Comparison of ENCODE assay signal across 15 cellular contexts in genomic region chr12:72296389-72296788, GRCh38. TPM values are rescaled to one million over a fixed set of nuclear protein-coding genes. Genes with fewer than 3 reads are reported as not detected.
DNase-seq lines count a peak whose midpoint lies in the region; ATAC-seq and TF ChIP-seq lines count a peak whose summit lies in the region.
"Had no signal": no experiment of that assay in that cellular context is flagged by ENCODE, and none has a peak within 500 bp of the region (broad histone marks: within the 10 kb centered on the region; RNA-seq: fewer than 3 reads in every experiment).

No MANE protein-coding gene starts in this region.

- no peaks in the 10 kb centered on the region for H3K36me3 Mint-ChIP-seq in activated CD8-positive, alpha-beta memory T cell treated with anti-CD3 and anti-CD28 coated beads, Interleukin-2, amount 10 ng/mL, durations not matched to agents 7 days and 5 days
- H3K36me3 Mint-ChIP-seq: T-cell had no signal

- H3K36me3 ChIP-seq in BJ (ENCODE audit: control insufficient read depth, insufficient read depth, low read length) (no peaks in the 10 kb centered on the region), kidney epithelial cell (ENCODE audit: control insufficient read depth, insufficient read depth, low read length) (no peaks in the 10 kb centered on the region)
- H3K36me3 ChIP-seq: BE2C, pancreas, transverse colon had no signal

- H3K9me3 Mint-ChIP-seq in activated CD8-positive, alpha-beta memory T cell treated with anti-CD3 and anti-CD28 coated beads, Interleukin-2, amount 10 ng/mL, durations not matched to agents 7 days and 5 days (ENCODE audit: low read depth), result no peaks in the 10 kb centered on the region
- H3K9me3 Mint-ChIP-seq: activated T-cell treated with anti-CD3 and anti-CD28 coated beads, Interleukin-2, amount 50 U/mL, for 24 hours had no signal

- no peak for TF ChIP-seq CTCF in BJ (IDR thresholded peaks at IDR 0.05; ENCODE audit: insufficient read depth, low read depth, low read length)
- no peak for TF ChIP-seq CTCF in WI38 (IDR thresholded peaks at IDR 0.05; ENCODE audit: low read depth, low read length)
- TF ChIP-seq CTCF in kidney epithelial cell (IDR thresholded peaks at IDR 0.05; ENCODE audit: insufficient read depth, low read length, poor library complexity, severe bottlenecking), result no peak

- POLR2A ChIA-PET in BJ (lab: Charles Lee), result interaction anchor here (0.6 kb wide), 2 partner anchors 23 to 32 kb away, joined by 3 to 7 read pairs; no protein-coding TSS in a partner anchor

- H3K4me1 Mint-ChIP-seq in activated CD8-positive, alpha-beta memory T cell treated with anti-CD3 and anti-CD28 coated beads, Interleukin-2, amount 10 ng/mL, durations not matched to agents 7 days and 5 days, result no peaks in the 10 kb centered on the region
- H3K4me1 Mint-ChIP-seq: activated CD4-positive, alpha-beta T cell treated with anti-CD3 and anti-CD28 coated beads for 36 hours; T-cell had no signal

- H3K27ac Mint-ChIP-seq in activated CD8-positive, alpha-beta memory T cell treated with anti-CD3 and anti-CD28 coated beads, Interleukin-2, amount 10 ng/mL, durations not matched to agents 7 days and 5 days, result no peak overlapping the region
- H3K27ac Mint-ChIP-seq: activated CD4-positive, alpha-beta T cell treated with anti-CD3 and anti-CD28 coated beads for 36 hours; activated T-cell treated with anti-CD3 and anti-CD28 coated beads, Interleukin-2, amount 50 U/mL, for 24 hours; T-cell had no signal

- no peaks in the 10 kb centered on the region for H3K27me3 ChIP-seq in BJ (ENCODE audit: control insufficient read depth, insufficient read depth, low read length)
- H3K27me3 ChIP-seq in kidney epithelial cell (ENCODE audit: control insufficient read depth, insufficient read depth, low read length), result no peaks in the 10 kb centered on the region
- H3K27me3 ChIP-seq: BE2C, pancreas, transverse colon had no signal

- no peaks in the 10 kb centered on the region for H3K27me3 Mint-ChIP-seq in activated CD8-positive, alpha-beta memory T cell treated with anti-CD3 and anti-CD28 coated beads, Interleukin-2, amount 10 ng/mL, durations not matched to agents 7 days and 5 days
- H3K27me3 Mint-ChIP-seq: activated CD4-positive, alpha-beta T cell treated with anti-CD3 and anti-CD28 coated beads for 36 hours; activated T-cell treated with anti-CD3 and anti-CD28 coated beads, Interleukin-2, amount 50 U/mL, for 24 hours; T-cell had no signal

- DNase-seq in BJ (ENCODE audit: low read depth) (peak; percentile 65), M059J (ENCODE audit: low read depth) (peak; percentile 96), kidney epithelial cell (ENCODE audit: low read depth) (peak; percentile 97), DMS153 treated with DMSO at 0.1 percent for 48 hours (lab: John Stamatoyannopoulos, UW; ENCODE audit: unreplicated experiment) (no peak), NCI-H1417 treated with DMSO at 0.1 percent for 48 hours (lab: John Stamatoyannopoulos, UW) (no peak), Kasumi-1 (lab: John Stamatoyannopoulos, UW) (no peak)
- no peak for DNase-seq in activated CD8-positive, alpha-beta memory T cell treated with anti-CD3 and anti-CD28 coated beads, Interleukin-2, amount 10 ng/mL, durations not matched to agents 7 days and 5 days
- DNase-seq: activated CD4-positive, alpha-beta T cell treated with anti-CD3 and anti-CD28 coated beads for 36 hours; activated T-cell treated with anti-CD3 and anti-CD28 coated beads, Interleukin-2, amount 50 U/mL, for 24 hours; BE2C; midbrain; pancreas; T-cell; transverse colon had no signal

- no peak for ATAC-seq in activated CD8-positive, alpha-beta memory T cell treated with anti-CD3 and anti-CD28 coated beads, Interleukin-2, amount 10 ng/mL, durations not matched to agents 7 days and 5 days
- ATAC-seq: activated CD4-positive, alpha-beta T cell treated with anti-CD3 and anti-CD28 coated beads for 36 hours; pancreas; T-cell had no signal

- H3K4me3 ChIP-seq in BJ (ENCODE audit: low read depth, low read length) (no peak overlapping the region), WI38 (ENCODE audit: low read depth, low read length) (0 out of 2 replicates have a peak overlapping the region, but pooled peaks have one; percentile 24), kidney epithelial cell (ENCODE audit: low read depth, low read length) (no peak overlapping the region)
- H3K4me3 ChIP-seq: pancreas, transverse colon had no signal

- no peak overlapping the region for H3K4me3 Mint-ChIP-seq in activated CD8-positive, alpha-beta memory T cell treated with anti-CD3 and anti-CD28 coated beads, Interleukin-2, amount 10 ng/mL, durations not matched to agents 7 days and 5 days
- H3K4me3 Mint-ChIP-seq: activated CD4-positive, alpha-beta T cell treated with anti-CD3 and anti-CD28 coated beads for 36 hours; activated T-cell treated with anti-CD3 and anti-CD28 coated beads, Interleukin-2, amount 50 U/mL, for 24 hours; T-cell had no signal

- CTCF ChIA-PET in BJ (lab: Yijun Ruan, JAX), result interaction anchor here (1.3 to 1.9 kb wide), 3 partner anchors 9 to 26 kb away, joined by 3 to 7 read pairs (median 4); no protein-coding TSS in a partner anchor
- CTCF ChIA-PET in activated CD8-positive, alpha-beta memory T cell treated with anti-CD3 and anti-CD28 coated beads, Interleukin-2, amount 10 ng/mL, durations not matched to agents 7 days and 5 days (lab: Charles Lee), result no interaction called here

RNA-seq across cellular contexts. Expression of gene TRHDE, which starts 24.2 kb away (rescaled TPM):
- 17.1 and 44.1 TPM in 2 replicates for polyA plus RNA-seq in BJ (2011; rRNA removed)
- polyA minus RNA-seq in BJ (2011; rRNA and poly(A)+ RNA removed), result 40.9 and 42.6 TPM in 2 replicates
- 9.1 and 9.5 TPM in 2 replicates for total RNA-seq in M059J (2014; rRNA removed; shearing (Covaris generic))
- 5.6 and 5.8 TPM in 2 replicates for total RNA-seq in kidney epithelial cell
- not detected for total RNA-seq in activated CD8-positive, alpha-beta memory T cell treated with anti-CD3 and anti-CD28 coated beads, Interleukin-2, amount 10 ng/mL, durations not matched to agents 7 days and 5 days
- total RNA-seq: activated CD4-positive, alpha-beta T cell treated with anti-CD3 and anti-CD28 coated beads for 36 hours had no signal

Comparison
In these comparisons a context has a peak if more than half of its experiments do, and no peak if none do; other contexts are left out.
1. DNase-seq: peak in BJ (single experiment), M059J (single experiment) and kidney epithelial cell (single experiment); none in DMS153 treated with DMSO at 0.1 percent for 48 hours (single experiment), NCI-H1417 treated with DMSO at 0.1 percent for 48 hours (single experiment), activated CD8-positive, alpha-beta memory T cell treated with anti-CD3 and anti-CD28 coated beads, Interleukin-2, amount 10 ng/mL, durations not matched to agents 7 days and 5 days (single experiment) and Kasumi-1 (0 of 2).